7 cellular contexts compared by ENCODE assay signal in the genomic region with DNA sequence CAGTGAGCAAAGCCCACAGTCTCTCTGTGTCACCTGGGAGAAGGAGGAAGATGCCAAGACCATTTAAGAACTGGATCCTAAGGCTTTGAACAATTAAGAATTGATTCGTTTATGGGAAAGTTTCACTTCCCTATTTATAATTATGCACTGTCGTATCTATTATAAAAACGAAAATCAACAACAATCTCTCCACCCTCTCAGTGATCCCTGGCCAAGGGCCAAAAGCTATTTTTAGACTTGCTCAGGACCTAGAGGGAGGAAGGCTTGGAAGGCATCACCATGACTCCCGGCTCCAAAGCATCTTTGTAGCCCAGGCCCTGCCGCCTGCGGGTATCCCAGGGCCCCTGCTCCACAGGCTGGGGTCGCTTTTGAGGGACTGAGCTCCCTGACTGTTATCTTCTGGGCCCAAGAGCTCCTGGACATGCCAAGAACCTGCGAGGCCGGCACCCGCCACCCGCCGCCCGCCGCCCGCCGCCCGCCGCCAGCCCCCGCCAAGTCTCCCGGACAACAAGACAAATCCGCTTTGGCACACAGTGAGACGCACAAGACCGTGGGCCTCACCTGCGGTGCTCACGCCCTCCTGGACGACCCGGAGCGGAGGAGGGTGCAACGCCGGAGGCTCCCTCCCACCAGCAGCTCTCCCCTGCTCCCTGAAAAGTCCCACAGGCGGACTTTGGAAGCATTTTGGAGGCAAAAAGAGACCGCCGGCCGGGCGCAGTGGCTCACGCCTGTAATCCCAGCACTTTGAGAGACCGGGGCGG. TPM values are rescaled to one million over a fixed set of nuclear protein-coding genes. Genes with fewer than 3 reads are reported as not detected.
DNase-seq lines count a peak whose midpoint lies in the region; ATAC-seq and TF ChIP-seq lines count a peak whose summit lies in the region.

No MANE protein-coding gene starts in this region.

- in situ Hi-C loops in GM13977 (cut with MboI; ENCODE audit: low pct_unique_long_range_greater_than_20kb, low sequenced_read_pairs, unreplicated experiment): no loop called here

- ATAC-seq in body of pancreas (no peak), left colon (peak; percentile 49), GM19463 (IDR thresholded peaks at IDR 0.05; ENCODE audit: unreplicated experiment) (no peak)

- TF ChIP-seq POLR2A in body of pancreas (IDR thresholded peaks at IDR 0.05): no peak

- peak; percentile 57 for DNase-seq in GM13977 (ENCODE audit: low spot score)
- DNase-seq in NCI-H2196 (lab: John Stamatoyannopoulos, UW; ENCODE audit: unreplicated experiment): peak; percentile 55
- peak; percentile 37 to 46 (median 42) for DNase-seq in body of pancreas
- DNase-seq in left colon: peak; percentile 76 to 80
- DNase-seq in superior temporal gyrus (ENCODE audit: extremely low spot score): peak; percentile 13
- DNase-seq in SW 1271 (lab: John Stamatoyannopoulos, UW): no peak

- no peaks in the 10 kb centered on the region for H3K9me3 ChIP-seq in body of pancreas

- intact Hi-C loops in body of pancreas (cut with DNase I) (no loop called here), left colon (cut with DNase I, micrococcal nuclease) (no loop called here)

- peak overlapping the region; percentile 52 to 83 for H3K4me3 ChIP-seq in body of pancreas

- no peaks in the 10 kb centered on the region for H3K36me3 ChIP-seq in body of pancreas (replicated peaks in 1 of 2; ENCODE audit: insufficient read depth in 1 of 2, low read depth in 2 of 2)

- peaks cover 15% of the 10 kb centered on the region for H3K4me1 ChIP-seq in body of pancreas

- TF ChIP-seq CTCF in GM13977 (IDR thresholded peaks at IDR 0.05; ENCODE audit: extremely low read depth, insufficient read depth, missing control alignments): no peak
- TF ChIP-seq CTCF in body of pancreas (IDR thresholded peaks at IDR 0.05): no peak

- WGBS in body of pancreas, 2 donors: 2 to 11% methylated on average over 4 to 36 of the region's 38 CpGs

- no peaks in the 10 kb centered on the region for H3K27me3 ChIP-seq in body of pancreas

- H3K27ac ChIP-seq in body of pancreas: peak overlapping the region in 3 of 4 donors; percentile 48 to 84 (median 80)

RNA-seq across cellular contexts. Expression of gene RHPN2, which starts 1.2 kb away (rescaled TPM):
- total RNA-seq in body of pancreas (10 to 100 TPM; 11.2 to 54.4 TPM), left colon (10 to 100 TPM; 86.5 to 87.5 TPM)

RNA-seq across cellular contexts. Expression of gene GPATCH1, which starts 17.4 kb away (rescaled TPM):
- 1 to 10 TPM; 6.6 to 7.0 TPM for total RNA-seq in body of pancreas
- total RNA-seq in left colon: 10 to 100 TPM in 1 of 2 donors, 1 to 10 TPM in 1; 8.3 to 10.9 TPM

Comparison
In these comparisons a context has a peak if more than half of its experiments do, and no peak if none do; other contexts are left out.
1. DNase-seq: peak in GM13977 (single experiment), NCI-H2196 (single experiment), body of pancreas (4 of 4), left colon (2 of 2) and superior temporal gyrus (single experiment); none in SW 1271 (0 of 2).